Comparison of ENCODE assay signal across 8 cellular contexts in the genomic region with DNA sequence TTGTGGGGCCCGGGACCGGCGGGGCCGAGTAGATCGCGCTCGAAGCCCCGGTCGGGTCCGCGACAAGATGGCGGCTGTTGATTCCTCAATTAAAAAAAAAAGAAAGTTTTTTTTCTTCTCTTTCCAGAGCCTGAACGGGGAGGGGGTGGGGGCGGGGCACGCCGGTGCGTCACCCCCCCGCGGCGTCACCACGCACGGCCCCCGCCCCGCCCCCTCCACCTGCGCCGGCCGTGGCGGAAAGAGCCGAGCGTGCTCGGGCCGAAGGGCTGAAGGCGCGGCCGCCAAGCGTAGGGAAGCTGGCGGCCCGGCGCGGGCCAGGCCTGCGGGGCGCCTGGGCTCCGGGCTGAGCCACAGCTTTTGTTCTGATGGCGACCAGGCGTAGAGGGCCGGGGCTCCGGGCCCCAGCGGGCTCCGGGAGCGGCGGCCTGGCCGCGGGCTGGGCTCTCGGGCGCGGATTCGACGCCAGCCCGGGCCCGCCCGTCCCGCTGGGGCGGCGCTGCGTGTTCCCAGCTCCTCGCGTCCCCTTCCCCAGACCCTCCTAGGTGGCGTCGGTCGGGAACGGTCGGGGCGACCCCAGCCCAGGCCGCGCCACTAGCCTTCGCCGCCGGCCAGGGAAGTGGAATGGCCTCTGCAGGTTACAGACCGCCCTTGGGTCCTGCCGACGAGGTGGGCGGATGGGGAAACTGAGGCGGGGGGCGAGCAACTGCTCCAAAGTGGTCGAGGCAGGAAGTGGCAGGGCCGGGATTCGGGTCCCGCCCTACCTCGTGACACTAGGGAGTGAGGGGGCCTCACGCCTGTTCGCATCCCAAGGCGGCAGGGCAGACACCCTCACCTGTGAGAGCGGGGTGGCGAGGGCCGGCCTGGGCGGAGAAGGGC. TPM values are rescaled to one million over a fixed set of nuclear protein-coding genes. Genes with fewer than 3 reads are reported as not detected.
DNase-seq lines count a peak whose midpoint lies in the region; ATAC-seq and TF ChIP-seq lines count a peak whose summit lies in the region.

A gene (minus strand): TSS at position 91 of the 876 bp plus-strand sequence. CDS start 797 bp downstream, outside the sequence.

- H3K36me3 Mint-ChIP-seq in type B pancreatic cell = peaks cover 14% of the 10 kb centered on the region

- H3K27ac Mint-ChIP-seq in type B pancreatic cell = peak within 1 kb of the TSS; percentile 79

- no peak for TF ChIP-seq CTCF in GM12875 (IDR thresholded peaks at IDR 0.05; ENCODE audit: borderline replicate concordance, insufficient read depth, low read depth, low read length)
- peak in 1 of 9 donors; percentile 8 for TF ChIP-seq CTCF in heart right ventricle (IDR thresholded peaks at IDR 0.05)
- peak; percentile 12 for TF ChIP-seq CTCF in type B pancreatic cell (conservative IDR thresholded peaks at IDR 0.05)

- H3K27me3 ChIP-seq in heart right ventricle = no peaks in the 10 kb centered on the region

- DNase-seq in NCI-H1436 treated with DMSO at 0.1 percent for 48 hours (lab: John Stamatoyannopoulos, UW) (peak; percentile 70), T-helper 1 cell (peak; percentile 81 to 92 (median 86)), heart right ventricle (peak; percentile 84 to 89), posterior vena cava (ENCODE audit: low spot score) (peak; percentile 95), type B pancreatic cell (ENCODE audit: extremely low spot score, unreplicated experiment) (peak; percentile 91)

- H3K27me3 Mint-ChIP-seq in type B pancreatic cell = no peaks in the 10 kb centered on the region

- peaks cover 11 to 40% (median 33%) of the 10 kb centered on the region in 9 donors for H3K4me1 ChIP-seq in heart right ventricle

- H3K36me3 ChIP-seq in heart right ventricle = peaks cover 0 to 6% (median 0%) of the 10 kb centered on the region in 9 donors

- H3K4me3 Mint-ChIP-seq in type B pancreatic cell = peak within 1 kb of the TSS; percentile 82

- H3K9me3 ChIP-seq in heart right ventricle = no peaks in the 10 kb centered on the region

- no peaks in the 10 kb centered on the region for H3K9me3 Mint-ChIP-seq in type B pancreatic cell

- intact Hi-C loops in heart right ventricle (cut with DNase I) = loop anchor here in 5 of 10 donors (1.0 to 10.0 kb wide), 3 partner anchors 190 to 356 kb away; no protein-coding TSS in a partner anchor
- intact Hi-C loops in posterior vena cava (cut with DNase I) = no loop called here

- peaks cover 32% of the 10 kb centered on the region for H3K4me1 Mint-ChIP-seq in type B pancreatic cell (ENCODE audit: unreplicated experiment)

- WGBS in adipose tissue, 3 donors = 6 to 7% (median 6%) methylated on average over 54 to 96 of the region's 96 CpGs
- 7 to 11% methylated on average over 55 to 96 of the region's 96 CpGs for WGBS in heart right ventricle, 2 donors

- H3K4me3 ChIP-seq in GM12875 (ENCODE audit: low read depth, low read length) = peak within 1 kb of the TSS; percentile 79
- peak within 1 kb of the TSS; percentile 64 to 96 (median 88) for H3K4me3 ChIP-seq in heart right ventricle

- ATAC-seq in HG02798 (IDR thresholded peaks at IDR 0.05; ENCODE audit: poor library complexity, unreplicated experiment) (peak; percentile 84), heart right ventricle (peak; percentile 89 to 96 (median 92))

- peak within 1 kb of the TSS; percentile 96 for H3K27ac ChIP-seq in adipose tissue (ENCODE audit: low read depth, low read length)
- peak within 1 kb of the TSS; percentile 74 to 93 (median 84) for H3K27ac ChIP-seq in heart right ventricle

RNA-seq across cellular contexts. Expression of the gene that starts here (rescaled TPM):
- polyA plus RNA-seq in adipose tissue = 10 to 100 TPM in 2 of 3 donors, 1 to 10 TPM in 1; 9.2 to 24.0 (median 17.3) TPM
- 10 to 100 TPM; 29.5 to 51.5 (median 41.4) TPM for total RNA-seq in heart right ventricle
- 10 to 100 TPM in 1 of 2 donors, 1 to 10 TPM in 1; 6.3 to 21.8 TPM for polyA plus RNA-seq in heart right ventricle
- 10 to 100 TPM; 48.4 to 56.8 TPM for total RNA-seq in posterior vena cava
- total RNA-seq in type B pancreatic cell (ENCODE audit: low replicate concordance) = 85.1 and 93.6 TPM in 2 replicates

Comparison
In these comparisons a context has a peak if more than half of its experiments do, and no peak if none do; other contexts are left out.
1. Peak in every context shown above with its lines: DNase-seq, ATAC-seq, H3K4me3 ChIP-seq and H3K27ac ChIP-seq.